In genomic region chr6:167827062-167827587, GRCh38 we compare ENCODE assay signal across 8 cellular contexts. TPM values are rescaled to one million over a fixed set of nuclear protein-coding genes. Genes with fewer than 3 reads are reported as not detected.
DNase-seq lines count a peak whose midpoint lies in the region; ATAC-seq and TF ChIP-seq lines count a peak whose summit lies in the region.

No MANE protein-coding gene starts in this region.

- no peak for TF ChIP-seq POLR2A in prostate gland (IDR thresholded peaks at IDR 0.05)

- H3K9ac ChIP-seq in BLaER1: peak overlapping the region; percentile 80

- peaks cover 48% of the 10 kb centered on the region for H4K20me1 ChIP-seq in BLaER1

- peaks cover 19% of the 10 kb centered on the region for H3K4me1 ChIP-seq in BLaER1
- H3K4me1 ChIP-seq in prostate gland (replicated peaks): no peaks in the 10 kb centered on the region

- DNase-seq in SK-N-DZ (ENCODE audit: low spot score) (peak; percentile 25), prostate gland (ENCODE audit: low spot score) (no peak), occipital lobe (lab: John Stamatoyannopoulos, UW) (no peak), NCI-H1048 (lab: John Stamatoyannopoulos, UW) (no peak)

- no peak for TF ChIP-seq CTCF in prostate gland (IDR thresholded peaks at IDR 0.05)

- under 1% methylated on average over 20 of the region's 77 CpGs for WGBS in prostate gland

- H3K27me3 ChIP-seq in BLaER1 (peaks cover 30% of the 10 kb centered on the region), prostate gland (replicated peaks; ENCODE audit: insufficient read depth) (no peaks in the 10 kb centered on the region)

- intact Hi-C loops in prostate gland (cut with DNase I): no loop called here

- H3K9me3 ChIP-seq in BLaER1: no peaks in the 10 kb centered on the region
- no peaks in the 10 kb centered on the region for H3K9me3 ChIP-seq in prostate gland

- H3K36me3 ChIP-seq in BLaER1 (no peaks in the 10 kb centered on the region), prostate gland (no peaks in the 10 kb centered on the region)

- ATAC-seq in GM18873 (IDR thresholded peaks at IDR 0.05; ENCODE audit: low FRiP score, unreplicated experiment) (peak; percentile 33), HG02981 (IDR thresholded peaks at IDR 0.05; ENCODE audit: unreplicated experiment) (peak; percentile 35), esophagus mucosa (peak; percentile 16)

- H3K4me3 ChIP-seq in BLaER1 (peak overlapping the region; percentile 86), prostate gland (peak overlapping the region; percentile 61 to 73)

- peak overlapping the region; percentile 89 for H3K4me2 ChIP-seq in BLaER1

- peak overlapping the region; percentile 74 for H3K27ac ChIP-seq in BLaER1
- peak overlapping the region; percentile 87 to 89 for H3K27ac ChIP-seq in prostate gland

RNA-seq across cellular contexts. Expression of gene AFDN, which starts 0.4 kb away (rescaled TPM):
- polyA plus RNA-seq in SK-N-DZ (2014; cell fraction: cytosol; rRNA removed): 33.0 and 40.3 TPM in 2 replicates
- 77.8 and 122 TPM in 2 replicates for polyA plus RNA-seq in SK-N-DZ (2014; cell fraction: nucleus; rRNA removed)
- total RNA-seq in esophagus mucosa (134 TPM), prostate gland (100 to 1,000 TPM; 171 to 204 TPM), occipital lobe (237 TPM)
